9 cellular contexts compared by ENCODE assay signal in the genomic region with DNA sequence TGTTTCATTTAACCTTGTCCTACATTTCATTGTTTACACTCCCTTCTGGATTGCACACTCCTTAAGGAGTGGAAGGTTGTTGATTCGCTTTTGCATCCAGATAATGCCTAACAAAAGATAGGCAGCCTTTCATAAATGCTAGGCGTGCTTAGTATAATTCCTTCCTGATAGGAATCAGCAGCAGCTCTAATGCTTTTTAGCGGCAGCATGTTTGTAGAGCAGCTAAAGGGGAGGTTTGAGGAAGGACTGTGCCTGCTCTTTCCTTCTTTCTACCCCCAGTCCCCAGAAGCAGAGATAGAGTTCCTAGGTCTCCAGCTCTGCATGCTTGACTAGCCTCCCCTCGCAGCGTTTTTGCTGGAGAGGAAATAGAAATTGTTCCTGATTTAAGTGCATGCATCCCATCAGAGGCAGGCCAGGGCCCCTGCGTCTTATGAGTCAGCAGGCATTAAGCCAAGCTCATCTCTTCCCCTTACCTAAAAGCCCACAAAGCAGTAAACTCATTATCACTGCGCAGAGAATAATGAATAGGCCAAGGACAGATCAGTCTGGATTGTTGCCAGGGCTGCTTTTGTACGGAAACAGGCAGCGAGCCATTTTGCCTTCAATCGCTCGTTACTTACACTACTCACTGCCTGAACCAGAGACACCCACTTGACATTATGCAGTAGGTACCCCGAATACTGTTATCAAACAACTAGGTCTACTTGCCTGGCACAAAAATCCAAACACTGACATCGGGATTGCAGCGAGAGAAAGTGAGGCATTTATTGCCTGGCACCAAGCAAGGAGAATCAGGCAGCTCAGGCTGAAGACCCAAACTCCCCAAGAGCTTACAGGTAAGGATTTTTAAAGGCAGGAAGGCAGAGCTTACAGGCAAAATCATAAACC. TPM values are rescaled to one million over a fixed set of nuclear protein-coding genes. Genes with fewer than 3 reads are reported as not detected.
DNase-seq lines count a peak whose midpoint lies in the region; ATAC-seq, FAIRE-seq and TF ChIP-seq lines count a peak whose summit lies in the region.
"Had no signal": no experiment of that assay in that cellular context is flagged by ENCODE, and none has a peak within 500 bp of the region (broad histone marks: within the 10 kb centered on the region; RNA-seq: fewer than 3 reads in every experiment).

No MANE protein-coding gene starts in this region.

- peak overlapping the region; percentile 85 for H3K27ac Mint-ChIP-seq in dendritic cell treated with granulocyte-macrophage colony-stimulating factor and Interleukin-4, amounts not matched to agents 40 ng/mL and 50 ng/mL, for 4 days
- H3K27ac Mint-ChIP-seq in nephron = peak overlapping the region; percentile 61 to 90 (median 87)

- H3K27me3 Mint-ChIP-seq in dendritic cell treated with granulocyte-macrophage colony-stimulating factor and Interleukin-4, amounts not matched to agents 40 ng/mL and 50 ng/mL, for 4 days = peaks cover 3% of the 10 kb centered on the region
- no peaks in the 10 kb centered on the region for H3K27me3 Mint-ChIP-seq in nephron (ENCODE audit: low read depth)

- TF ChIP-seq POLR2A in GM12892 (IDR thresholded peaks at IDR 0.05; ENCODE audit: low read depth, low read length) = no peak

- no peak for TF ChIP-seq CTCF in nephron (IDR thresholded peaks at IDR 0.05; ENCODE audit: unreplicated experiment in 3 of 3)

- no peak for ATAC-seq in HG02973 (IDR thresholded peaks at IDR 0.05; ENCODE audit: unreplicated experiment)
- ATAC-seq in GM21423 (IDR thresholded peaks at IDR 0.05; ENCODE audit: unreplicated experiment) = no peak

- H3K4me3 Mint-ChIP-seq in dendritic cell treated with granulocyte-macrophage colony-stimulating factor and Interleukin-4, amounts not matched to agents 40 ng/mL and 50 ng/mL, for 4 days = no peak overlapping the region
- peak overlapping the region in 2 of 3 experiments; percentile 9 to 22 for H3K4me3 Mint-ChIP-seq in nephron

- DNase-seq in NCI-H526 (lab: John Stamatoyannopoulos, UW) (peak; percentile 7 to 18), NCI-H526 treated with DMSO at 0.1 percent for 48 hours (lab: John Stamatoyannopoulos, UW) (no peak), NCI-H748 (lab: John Stamatoyannopoulos, UW; ENCODE audit: unreplicated experiment) (peak; percentile 98), GM12892 (ENCODE audit: insufficient read length) (no peak)

- intact Hi-C loops in dendritic cell treated with granulocyte-macrophage colony-stimulating factor and Interleukin-4, amounts not matched to agents 40 ng/mL and 50 ng/mL, for 4 days (cut with micrococcal nuclease) = no loop called here

- peaks cover 74% of the 10 kb centered on the region for H3K4me1 Mint-ChIP-seq in dendritic cell treated with granulocyte-macrophage colony-stimulating factor and Interleukin-4, amounts not matched to agents 40 ng/mL and 50 ng/mL, for 4 days (ENCODE audit: low read depth)
- peaks cover 30% of the 10 kb centered on the region for H3K4me1 Mint-ChIP-seq in nephron

- H3K9me3 Mint-ChIP-seq in dendritic cell treated with granulocyte-macrophage colony-stimulating factor and Interleukin-4, amounts not matched to agents 40 ng/mL and 50 ng/mL, for 4 days = no peaks in the 10 kb centered on the region
- peaks cover 4% of the 10 kb centered on the region for H3K9me3 Mint-ChIP-seq in nephron

- H3K36me3 Mint-ChIP-seq in dendritic cell treated with granulocyte-macrophage colony-stimulating factor and Interleukin-4, amounts not matched to agents 40 ng/mL and 50 ng/mL, for 4 days (ENCODE audit: low read depth) = no peaks in the 10 kb centered on the region
- H3K36me3 Mint-ChIP-seq in nephron (ENCODE audit: low read depth) = no peaks in the 10 kb centered on the region

- FAIRE-seq in GM12892 (lab: Jason Lieb, UNC) = no peak
- FAIRE-seq: A204.1 had no signal

RNA-seq across cellular contexts. Expression of gene TBPL2, which starts 14.1 kb away (rescaled TPM):
- not detected for polyA plus RNA-seq in GM12892 (2012; ENCODE audit: missing spikeins)

RNA-seq across cellular contexts. Expression of gene ATG14, which starts 42.9 kb away (rescaled TPM):
- 4.7 TPM for polyA plus RNA-seq in GM12892 (2012; ENCODE audit: missing spikeins)

Comparison
In these comparisons a context has a peak if more than half of its experiments do, and no peak if none do; other contexts are left out.
1. DNase-seq: peak in NCI-H526 (2 of 2) and NCI-H748 (single experiment); none in NCI-H526 treated with DMSO at 0.1 percent for 48 hours (single experiment) and GM12892 (single experiment).